ENCODE assay signal across 1 cellular context in the genomic region with DNA sequence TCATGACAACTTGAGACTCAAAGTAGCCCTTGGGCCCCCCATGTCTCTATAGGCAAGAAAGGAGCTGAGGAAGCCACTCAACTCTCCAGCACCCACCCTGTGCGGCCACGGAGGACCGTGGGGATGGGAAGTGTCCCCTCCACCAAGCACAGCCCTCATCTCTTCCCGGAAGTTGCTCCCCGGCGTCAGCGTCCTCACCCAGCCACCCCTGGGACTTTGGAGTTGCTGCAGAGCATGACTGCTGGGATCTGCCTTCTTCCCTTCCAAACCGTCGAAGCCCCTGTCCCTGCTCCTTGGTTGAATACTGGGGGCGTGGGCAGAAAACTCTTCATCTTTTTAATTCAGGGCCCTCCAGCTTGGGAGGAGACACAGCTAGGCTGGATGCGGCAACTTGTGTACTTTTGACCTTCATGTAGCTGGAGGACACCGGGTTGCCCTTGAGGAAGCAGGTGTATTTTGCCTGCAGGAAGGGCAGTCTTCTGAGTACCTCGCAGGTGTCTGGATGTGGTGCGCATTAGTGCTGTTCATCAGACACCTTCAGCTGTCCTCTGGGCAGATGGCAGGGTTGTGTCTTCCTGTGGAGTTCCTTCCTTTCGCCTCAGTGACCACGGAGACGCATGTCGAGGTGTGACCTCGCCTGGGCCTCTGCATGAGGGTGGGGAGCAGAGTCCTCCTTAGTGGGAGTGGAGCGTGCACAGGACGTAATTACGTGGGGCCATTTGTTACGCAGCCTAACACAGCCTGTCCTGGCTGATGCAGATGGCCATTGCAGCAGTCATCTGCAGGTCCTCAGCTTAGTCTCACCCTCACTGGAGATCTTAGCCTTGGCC.
TF ChIP-seq lines count a peak whose summit lies in the region.

No MANE protein-coding gene starts in this region.

TF ChIP-seq in K562, 482 proteins besides CTCF, POLR2A, EP300 and RAD21 (continues in another document):
- TF ChIP-seq TRIM28 (IDR thresholded peaks at IDR 0.05) (peak; percentile 90), ATF7 (IDR thresholded peaks at IDR 0.05) (no peak), EWSR1 (IDR thresholded peaks at IDR 0.05; ENCODE audit: borderline replicate concordance, low read depth, partially characterized antibody) (no peak), ZBTB8A (IDR thresholded peaks at IDR 0.05; ENCODE audit: partially characterized antibody) (no peak), THRAP3 (IDR thresholded peaks at IDR 0.05; ENCODE audit: borderline replicate concordance) (no peak), CBX1 (IDR thresholded peaks at IDR 0.05; ENCODE audit: low read depth) (peak; percentile 87; the same call in 1 of the 2 replicates), MAFF (IDR thresholded peaks at IDR 0.05; ENCODE audit: low read length) (no peak), E2F3 (CRISPR knock-in tag; IDR thresholded peaks at IDR 0.05) (no peak), ARID1B (IDR thresholded peaks at IDR 0.05) (no peak), ZNF699 (CRISPR knock-in tag; IDR thresholded peaks at IDR 0.05; ENCODE audit: insufficient replicate concordance) (no peak), SMARCA5 (IDR thresholded peaks at IDR 0.05) (peak; percentile 74), ZNF12 (CRISPR knock-in tag; IDR thresholded peaks at IDR 0.05) (peak; percentile 64; the same call in 1 of the 2 replicates), ZNF408 (CRISPR knock-in tag; IDR thresholded peaks at IDR 0.05; ENCODE audit: low read depth) (no peak), MECOM (CRISPR knock-in tag; IDR thresholded peaks at IDR 0.05) (no peak), TRIM24 (IDR thresholded peaks at IDR 0.05) (peak; percentile 35 to 72; a peak in 3 of 4 replicates), RBM25 (IDR thresholded peaks at IDR 0.05; ENCODE audit: low read depth, low read length, severe bottlenecking) (peak; percentile 82), YY1 (IDR thresholded peaks at IDR 0.05; ENCODE audit: borderline replicate concordance in 1 of 3, control insufficient read depth in 1 of 3, extremely low read depth in 1 of 3, insufficient read depth in 3 of 3, insufficient read length in 1 of 3, insufficient replicate concordance in 2 of 3, low read depth in 1 of 3, low read length in 2 of 3) (no peak), XRCC3 (IDR thresholded peaks at IDR 0.05) (no peak), ZNF431 (CRISPR knock-in tag; IDR thresholded peaks at IDR 0.05) (no peak), PHF21A (IDR thresholded peaks at IDR 0.05; ENCODE audit: borderline replicate concordance, low read depth) (no peak), SLC30A9 (CRISPR knock-in tag; IDR thresholded peaks at IDR 0.05) (no peak), ZNF76 (CRISPR knock-in tag; IDR thresholded peaks at IDR 0.05; ENCODE audit: borderline replicate concordance) (no peak), ZNF316 (IDR thresholded peaks at IDR 0.05) (no peak), GATA2 (CRISPR knock-in tag; IDR thresholded peaks at IDR 0.05) (no peak), SRSF7 (optimal IDR thresholded peaks at IDR 0.05; ENCODE audit: low read depth, low read length) (no peak), XRCC4 (IDR thresholded peaks at IDR 0.05; ENCODE audit: extremely low read depth, insufficient read depth, insufficient read length) (no peak), RBM34 (IDR thresholded peaks at IDR 0.05; ENCODE audit: borderline replicate concordance, insufficient read depth, low read length) (no peak), KLF10 (CRISPR knock-in tag; IDR thresholded peaks at IDR 0.05) (no peak), ETS2 (tag; IDR thresholded peaks at IDR 0.05; ENCODE audit: borderline replicate concordance, poor library complexity, severe bottlenecking) (no peak), IRF2 (CRISPR knock-in tag; IDR thresholded peaks at IDR 0.05) (0 out of 2 replicates have a peak, but pooled peaks have one; percentile 45), MCM3 (IDR thresholded peaks at IDR 0.05) (no peak), NR4A1 (CRISPR knock-in tag; IDR thresholded peaks at IDR 0.05) (no peak), NR4A1 (tag; IDR thresholded peaks at IDR 0.05) (no peak), KDM1A (IDR thresholded peaks at IDR 0.05) (peak; percentile 56 to 86), HLTF (IDR thresholded peaks at IDR 0.05) (no peak), ASH1L (IDR thresholded peaks at IDR 0.05; ENCODE audit: borderline replicate concordance, low read depth, partially characterized antibody) (no peak)
- TF ChIP-seq, protein P1, sequence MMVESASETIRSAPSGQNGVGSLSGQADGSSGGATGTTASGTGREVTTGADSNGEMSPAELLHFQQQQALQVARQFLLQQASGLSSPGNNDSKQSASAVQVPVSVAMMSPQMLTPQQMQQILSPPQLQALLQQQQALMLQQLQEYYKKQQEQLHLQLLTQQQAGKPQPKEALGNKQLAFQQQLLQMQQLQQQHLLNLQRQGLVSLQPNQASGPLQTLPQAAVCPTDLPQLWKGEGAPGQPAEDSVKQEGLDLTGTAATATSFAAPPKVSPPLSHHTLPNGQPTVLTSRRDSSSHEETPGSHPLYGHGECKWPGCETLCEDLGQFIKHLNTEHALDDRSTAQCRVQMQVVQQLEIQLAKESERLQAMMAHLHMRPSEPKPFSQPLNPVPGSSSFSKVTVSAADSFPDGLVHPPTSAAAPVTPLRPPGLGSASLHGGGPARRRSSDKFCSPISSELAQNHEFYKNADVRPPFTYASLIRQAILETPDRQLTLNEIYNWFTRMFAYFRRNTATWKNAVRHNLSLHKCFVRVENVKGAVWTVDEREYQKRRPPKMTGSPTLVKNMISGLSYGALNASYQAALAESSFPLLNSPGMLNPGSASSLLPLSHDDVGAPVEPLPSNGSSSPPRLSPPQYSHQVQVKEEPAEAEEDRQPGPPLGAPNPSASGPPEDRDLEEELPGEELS (CRISPR knock-in tag; IDR thresholded peaks at IDR 0.05; ENCODE audit: borderline replicate concordance) = no peak
- TF ChIP-seq, protein P2, sequence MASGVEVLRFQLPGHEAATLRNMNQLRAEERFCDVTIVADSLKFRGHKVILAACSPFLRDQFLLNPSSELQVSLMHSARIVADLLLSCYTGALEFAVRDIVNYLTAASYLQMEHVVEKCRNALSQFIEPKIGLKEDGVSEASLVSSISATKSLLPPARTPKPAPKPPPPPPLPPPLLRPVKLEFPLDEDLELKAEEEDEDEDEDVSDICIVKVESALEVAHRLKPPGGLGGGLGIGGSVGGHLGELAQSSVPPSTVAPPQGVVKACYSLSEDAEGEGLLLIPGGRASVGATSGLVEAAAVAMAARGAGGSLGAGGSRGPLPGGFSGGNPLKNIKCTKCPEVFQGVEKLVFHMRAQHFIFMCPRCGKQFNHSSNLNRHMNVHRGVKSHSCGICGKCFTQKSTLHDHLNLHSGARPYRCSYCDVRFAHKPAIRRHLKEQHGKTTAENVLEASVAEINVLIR (CRISPR knock-in tag; IDR thresholded peaks at IDR 0.05) = no peak
- TF ChIP-seq, protein P3, sequence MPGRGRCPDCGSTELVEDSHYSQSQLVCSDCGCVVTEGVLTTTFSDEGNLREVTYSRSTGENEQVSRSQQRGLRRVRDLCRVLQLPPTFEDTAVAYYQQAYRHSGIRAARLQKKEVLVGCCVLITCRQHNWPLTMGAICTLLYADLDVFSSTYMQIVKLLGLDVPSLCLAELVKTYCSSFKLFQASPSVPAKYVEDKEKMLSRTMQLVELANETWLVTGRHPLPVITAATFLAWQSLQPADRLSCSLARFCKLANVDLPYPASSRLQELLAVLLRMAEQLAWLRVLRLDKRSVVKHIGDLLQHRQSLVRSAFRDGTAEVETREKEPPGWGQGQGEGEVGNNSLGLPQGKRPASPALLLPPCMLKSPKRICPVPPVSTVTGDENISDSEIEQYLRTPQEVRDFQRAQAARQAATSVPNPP (IDR thresholded peaks at IDR 0.05; ENCODE audit: borderline replicate concordance, insufficient read depth, insufficient read length) = no peak
- TF ChIP-seq, protein P4, sequence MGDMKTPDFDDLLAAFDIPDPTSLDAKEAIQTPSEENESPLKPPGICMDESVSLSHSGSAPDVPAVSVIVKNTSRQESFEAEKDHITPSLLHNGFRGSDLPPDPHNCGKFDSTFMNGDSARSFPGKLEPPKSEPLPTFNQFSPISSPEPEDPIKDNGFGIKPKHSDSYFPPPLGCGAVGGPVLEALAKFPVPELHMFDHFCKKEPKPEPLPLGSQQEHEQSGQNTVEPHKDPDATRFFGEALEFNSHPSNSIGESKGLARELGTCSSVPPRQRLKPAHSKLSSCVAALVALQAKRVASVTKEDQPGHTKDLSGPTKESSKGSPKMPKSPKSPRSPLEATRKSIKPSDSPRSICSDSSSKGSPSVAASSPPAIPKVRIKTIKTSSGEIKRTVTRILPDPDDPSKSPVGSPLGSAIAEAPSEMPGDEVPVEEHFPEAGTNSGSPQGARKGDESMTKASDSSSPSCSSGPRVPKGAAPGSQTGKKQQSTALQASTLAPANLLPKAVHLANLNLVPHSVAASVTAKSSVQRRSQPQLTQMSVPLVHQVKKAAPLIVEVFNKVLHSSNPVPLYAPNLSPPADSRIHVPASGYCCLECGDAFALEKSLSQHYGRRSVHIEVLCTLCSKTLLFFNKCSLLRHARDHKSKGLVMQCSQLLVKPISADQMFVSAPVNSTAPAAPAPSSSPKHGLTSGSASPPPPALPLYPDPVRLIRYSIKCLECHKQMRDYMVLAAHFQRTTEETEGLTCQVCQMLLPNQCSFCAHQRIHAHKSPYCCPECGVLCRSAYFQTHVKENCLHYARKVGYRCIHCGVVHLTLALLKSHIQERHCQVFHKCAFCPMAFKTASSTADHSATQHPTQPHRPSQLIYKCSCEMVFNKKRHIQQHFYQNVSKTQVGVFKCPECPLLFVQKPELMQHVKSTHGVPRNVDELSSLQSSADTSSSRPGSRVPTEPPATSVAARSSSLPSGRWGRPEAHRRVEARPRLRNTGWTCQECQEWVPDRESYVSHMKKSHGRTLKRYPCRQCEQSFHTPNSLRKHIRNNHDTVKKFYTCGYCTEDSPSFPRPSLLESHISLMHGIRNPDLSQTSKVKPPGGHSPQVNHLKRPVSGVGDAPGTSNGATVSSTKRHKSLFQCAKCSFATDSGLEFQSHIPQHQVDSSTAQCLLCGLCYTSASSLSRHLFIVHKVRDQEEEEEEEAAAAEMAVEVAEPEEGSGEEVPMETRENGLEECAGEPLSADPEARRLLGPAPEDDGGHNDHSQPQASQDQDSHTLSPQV (IDR thresholded peaks at IDR 0.05) = no peak
- TF ChIP-seq, protein P5, sequence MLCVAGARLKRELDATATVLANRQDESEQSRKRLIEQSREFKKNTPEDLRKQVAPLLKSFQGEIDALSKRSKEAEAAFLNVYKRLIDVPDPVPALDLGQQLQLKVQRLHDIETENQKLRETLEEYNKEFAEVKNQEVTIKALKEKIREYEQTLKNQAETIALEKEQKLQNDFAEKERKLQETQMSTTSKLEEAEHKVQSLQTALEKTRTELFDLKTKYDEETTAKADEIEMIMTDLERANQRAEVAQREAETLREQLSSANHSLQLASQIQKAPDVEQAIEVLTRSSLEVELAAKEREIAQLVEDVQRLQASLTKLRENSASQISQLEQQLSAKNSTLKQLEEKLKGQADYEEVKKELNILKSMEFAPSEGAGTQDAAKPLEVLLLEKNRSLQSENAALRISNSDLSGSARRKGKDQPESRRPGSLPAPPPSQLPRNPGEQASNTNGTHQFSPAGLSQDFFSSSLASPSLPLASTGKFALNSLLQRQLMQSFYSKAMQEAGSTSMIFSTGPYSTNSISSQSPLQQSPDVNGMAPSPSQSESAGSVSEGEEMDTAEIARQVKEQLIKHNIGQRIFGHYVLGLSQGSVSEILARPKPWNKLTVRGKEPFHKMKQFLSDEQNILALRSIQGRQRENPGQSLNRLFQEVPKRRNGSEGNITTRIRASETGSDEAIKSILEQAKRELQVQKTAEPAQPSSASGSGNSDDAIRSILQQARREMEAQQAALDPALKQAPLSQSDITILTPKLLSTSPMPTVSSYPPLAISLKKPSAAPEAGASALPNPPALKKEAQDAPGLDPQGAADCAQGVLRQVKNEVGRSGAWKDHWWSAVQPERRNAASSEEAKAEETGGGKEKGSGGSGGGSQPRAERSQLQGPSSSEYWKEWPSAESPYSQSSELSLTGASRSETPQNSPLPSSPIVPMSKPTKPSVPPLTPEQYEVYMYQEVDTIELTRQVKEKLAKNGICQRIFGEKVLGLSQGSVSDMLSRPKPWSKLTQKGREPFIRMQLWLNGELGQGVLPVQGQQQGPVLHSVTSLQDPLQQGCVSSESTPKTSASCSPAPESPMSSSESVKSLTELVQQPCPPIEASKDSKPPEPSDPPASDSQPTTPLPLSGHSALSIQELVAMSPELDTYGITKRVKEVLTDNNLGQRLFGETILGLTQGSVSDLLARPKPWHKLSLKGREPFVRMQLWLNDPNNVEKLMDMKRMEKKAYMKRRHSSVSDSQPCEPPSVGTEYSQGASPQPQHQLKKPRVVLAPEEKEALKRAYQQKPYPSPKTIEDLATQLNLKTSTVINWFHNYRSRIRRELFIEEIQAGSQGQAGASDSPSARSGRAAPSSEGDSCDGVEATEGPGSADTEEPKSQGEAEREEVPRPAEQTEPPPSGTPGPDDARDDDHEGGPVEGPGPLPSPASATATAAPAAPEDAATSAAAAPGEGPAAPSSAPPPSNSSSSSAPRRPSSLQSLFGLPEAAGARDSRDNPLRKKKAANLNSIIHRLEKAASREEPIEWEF (CRISPR knock-in tag; IDR thresholded peaks at IDR 0.05) = no peak
- TF ChIP-seq, protein P6, sequence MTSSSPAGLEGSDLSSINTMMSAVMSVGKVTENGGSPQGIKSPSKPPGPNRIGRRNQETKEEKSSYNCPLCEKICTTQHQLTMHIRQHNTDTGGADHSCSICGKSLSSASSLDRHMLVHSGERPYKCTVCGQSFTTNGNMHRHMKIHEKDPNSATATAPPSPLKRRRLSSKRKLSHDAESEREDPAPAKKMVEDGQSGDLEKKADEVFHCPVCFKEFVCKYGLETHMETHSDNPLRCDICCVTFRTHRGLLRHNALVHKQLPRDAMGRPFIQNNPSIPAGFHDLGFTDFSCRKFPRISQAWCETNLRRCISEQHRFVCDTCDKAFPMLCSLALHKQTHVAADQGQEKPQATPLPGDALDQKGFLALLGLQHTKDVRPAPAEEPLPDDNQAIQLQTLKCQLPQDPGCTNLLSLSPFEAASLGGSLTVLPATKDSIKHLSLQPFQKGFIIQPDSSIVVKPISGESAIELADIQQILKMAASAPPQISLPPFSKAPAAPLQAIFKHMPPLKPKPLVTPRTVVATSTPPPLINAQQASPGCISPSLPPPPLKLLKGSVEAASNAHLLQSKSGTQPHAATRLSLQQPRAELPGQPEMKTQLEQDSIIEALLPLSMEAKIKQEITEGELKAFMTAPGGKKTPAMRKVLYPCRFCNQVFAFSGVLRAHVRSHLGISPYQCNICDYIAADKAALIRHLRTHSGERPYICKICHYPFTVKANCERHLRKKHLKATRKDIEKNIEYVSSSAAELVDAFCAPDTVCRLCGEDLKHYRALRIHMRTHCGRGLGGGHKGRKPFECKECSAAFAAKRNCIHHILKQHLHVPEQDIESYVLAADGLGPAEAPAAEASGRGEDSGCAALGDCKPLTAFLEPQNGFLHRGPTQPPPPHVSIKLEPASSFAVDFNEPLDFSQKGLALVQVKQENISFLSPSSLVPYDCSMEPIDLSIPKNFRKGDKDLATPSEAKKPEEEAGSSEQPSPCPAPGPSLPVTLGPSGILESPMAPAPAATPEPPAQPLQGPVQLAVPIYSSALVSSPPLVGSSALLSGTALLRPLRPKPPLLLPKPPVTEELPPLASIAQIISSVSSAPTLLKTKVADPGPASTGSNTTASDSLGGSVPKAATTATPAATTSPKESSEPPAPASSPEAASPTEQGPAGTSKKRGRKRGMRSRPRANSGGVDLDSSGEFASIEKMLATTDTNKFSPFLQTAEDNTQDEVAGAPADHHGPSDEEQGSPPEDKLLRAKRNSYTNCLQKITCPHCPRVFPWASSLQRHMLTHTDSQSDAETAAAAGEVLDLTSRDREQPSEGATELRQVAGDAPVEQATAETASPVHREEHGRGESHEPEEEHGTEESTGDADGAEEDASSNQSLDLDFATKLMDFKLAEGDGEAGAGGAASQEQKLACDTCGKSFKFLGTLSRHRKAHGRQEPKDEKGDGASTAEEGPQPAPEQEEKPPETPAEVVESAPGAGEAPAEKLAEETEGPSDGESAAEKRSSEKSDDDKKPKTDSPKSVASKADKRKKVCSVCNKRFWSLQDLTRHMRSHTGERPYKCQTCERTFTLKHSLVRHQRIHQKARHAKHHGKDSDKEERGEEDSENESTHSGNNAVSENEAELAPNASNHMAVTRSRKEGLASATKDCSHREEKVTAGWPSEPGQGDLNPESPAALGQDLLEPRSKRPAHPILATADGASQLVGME (CRISPR knock-in tag; IDR thresholded peaks at IDR 0.05) = no peak
